In genomic region chr17:51260237-51260959, GRCh38 we compare ENCODE assay signal across 1 cellular context.
A peak's percentile ranks its signal among the peaks of the same experiment; 100 is the strongest.
TF ChIP-seq lines count a peak whose summit lies in the region.

Gene UTP18, plus strand, starts transcription at chr17:51260546. Its CDS starts 39 bp downstream, at chr17:51260585.

TF ChIP-seq in HepG2, 621 proteins besides CTCF, POLR2A, EP300 and RAD21 (continued from another document and continues in another):
- TF ChIP-seq HNF1A (IDR thresholded peaks at IDR 0.05; ENCODE audit: low read depth) (no peak; the same call in 1 of the 2 replicates), HNF1A (CRISPR knock-in tag; IDR thresholded peaks at IDR 0.05; ENCODE audit: borderline replicate concordance) (peak; percentile 70), ZNF264 (CRISPR knock-in tag; IDR thresholded peaks at IDR 0.05) (peak; percentile 44; the same call in 1 of the 2 replicates), ZNF556 (CRISPR knock-in tag; IDR thresholded peaks at IDR 0.05; ENCODE audit: borderline replicate concordance) (peak; percentile 76), RFX1 (IDR thresholded peaks at IDR 0.05) (no peak), SP1 (IDR thresholded peaks at IDR 0.05) (no peak), SP1 (CRISPR knock-in tag; IDR thresholded peaks at IDR 0.05) (peak; percentile 54), ZBTB46 (CRISPR knock-in tag; IDR thresholded peaks at IDR 0.05; ENCODE audit: borderline replicate concordance) (peak; percentile 92; the same call in 1 of the 2 replicates), SMAD3 (CRISPR knock-in tag; IDR thresholded peaks at IDR 0.05) (peak; percentile 28), GATAD2A (CRISPR knock-in tag; IDR thresholded peaks at IDR 0.05) (peak; percentile 6), ZFP36 (IDR thresholded peaks at IDR 0.05; ENCODE audit: borderline replicate concordance, low read depth, low read length, partially characterized antibody) (no peak), TRIM24 (CRISPR knock-in tag; IDR thresholded peaks at IDR 0.05) (no peak), FLYWCH1 (CRISPR knock-in tag; IDR thresholded peaks at IDR 0.05) (0 out of 2 replicates have a peak, but pooled peaks have one; percentile 65), NKX3-1 (CRISPR knock-in tag; IDR thresholded peaks at IDR 0.05) (peak; percentile 95), ZBTB7B (CRISPR knock-in tag; IDR thresholded peaks at IDR 0.05) (peak; percentile 29; the same call in 1 of the 2 replicates), SSRP1 (CRISPR knock-in tag; IDR thresholded peaks at IDR 0.05) (no peak), PHF8 (CRISPR knock-in tag; IDR thresholded peaks at IDR 0.05) (peak; percentile 98), ZNF891 (CRISPR knock-in tag; IDR thresholded peaks at IDR 0.05) (peak; percentile 88; the same call in 1 of the 2 replicates), MYPOP (CRISPR knock-in tag; IDR thresholded peaks at IDR 0.05) (peak; percentile 88), FOXP1 (IDR thresholded peaks at IDR 0.05) (no peak), FOXP1 (CRISPR knock-in tag; IDR thresholded peaks at IDR 0.05) (0 out of 2 replicates have a peak, but pooled peaks have one; percentile 5), SRSF4 (IDR thresholded peaks at IDR 0.05; ENCODE audit: low read depth, low read length, poor library complexity, severe bottlenecking) (no peak), JDP2 (CRISPR knock-in tag; IDR thresholded peaks at IDR 0.05; ENCODE audit: borderline replicate concordance) (0 out of 2 replicates have a peak, but pooled peaks have one; percentile 31), REPIN1 (CRISPR knock-in tag; IDR thresholded peaks at IDR 0.05; ENCODE audit: borderline replicate concordance, low read depth) (no peak; the same call in 1 of the 2 replicates), ETS1 (CRISPR knock-in tag; IDR thresholded peaks at IDR 0.05) (peak; percentile 89; the same call in 1 of the 2 replicates), TAF15 (IDR thresholded peaks at IDR 0.05; ENCODE audit: low read depth, low read length, poor library complexity, severe bottlenecking) (peak; percentile 81), ZNF781 (CRISPR knock-in tag; IDR thresholded peaks at IDR 0.05; ENCODE audit: borderline replicate concordance, not compliant biosample characterization) (peak; percentile 94), TAF1 (CRISPR knock-in tag; IDR thresholded peaks at IDR 0.05) (peak; percentile 77), HNF1B (CRISPR knock-in tag; IDR thresholded peaks at IDR 0.05) (no peak), ASH2L (IDR thresholded peaks at IDR 0.05; ENCODE audit: insufficient read length, low read depth, low read length) (peak; percentile 97), HNF4A (CRISPR knock-in tag; IDR thresholded peaks at IDR 0.05) (0 out of 2 replicates have a peak, but pooled peaks have one; percentile 9), ZNF564 (CRISPR knock-in tag; IDR thresholded peaks at IDR 0.05) (peak; percentile 89), HINFP (CRISPR knock-in tag; IDR thresholded peaks at IDR 0.05; ENCODE audit: low read depth) (peak; percentile 79; the same call in 1 of the 2 replicates), HMGA1 (CRISPR knock-in tag; conservative IDR thresholded peaks at IDR 0.05) (no peak), HNRNPL (IDR thresholded peaks at IDR 0.05; ENCODE audit: low read depth, low read length) (no peak), DNMT1 (CRISPR knock-in tag; IDR thresholded peaks at IDR 0.05) (peak; percentile 94), ZSCAN31 (CRISPR knock-in tag; IDR thresholded peaks at IDR 0.05; ENCODE audit: low read depth) (no peak; the same call in 1 of the 2 replicates), CHD4 (IDR thresholded peaks at IDR 0.05; ENCODE audit: borderline replicate concordance, low read length) (no peak), FOXC1 (CRISPR knock-in tag; IDR thresholded peaks at IDR 0.05; ENCODE audit: borderline replicate concordance) (peak; percentile 99), KDM6A (CRISPR knock-in tag; IDR thresholded peaks at IDR 0.05; ENCODE audit: low read depth) (no peak), ZNF138 (CRISPR knock-in tag; IDR thresholded peaks at IDR 0.05; ENCODE audit: low read depth) (peak; percentile 97; the same call in 1 of the 2 replicates), PRPF4 (IDR thresholded peaks at IDR 0.05; ENCODE audit: low read depth, low read length, poor library complexity, severe bottlenecking) (no peak), ZKSCAN8 (CRISPR knock-in tag; IDR thresholded peaks at IDR 0.05; ENCODE audit: borderline replicate concordance) (no peak), CCAR2 (optimal IDR thresholded peaks at IDR 0.05; ENCODE audit: low read depth, low read length) (peak; percentile 82), MBD4 (IDR thresholded peaks at IDR 0.05; ENCODE audit: borderline replicate concordance, low read length) (no peak), ZFP36L2 (CRISPR knock-in tag; IDR thresholded peaks at IDR 0.05) (peak; percentile 22; the same call in 1 of the 2 replicates), ZNF563 (CRISPR knock-in tag; IDR thresholded peaks at IDR 0.05) (peak; percentile 99), HOXA5 (CRISPR knock-in tag; IDR thresholded peaks at IDR 0.05) (peak; percentile 97; the same call in 1 of the 2 replicates), TOE1 (CRISPR knock-in tag; IDR thresholded peaks at IDR 0.05) (peak; percentile 72), ATF5 (CRISPR knock-in tag; IDR thresholded peaks at IDR 0.05; ENCODE audit: low read depth) (peak; percentile 95), ZIK1 (CRISPR knock-in tag; IDR thresholded peaks at IDR 0.05; ENCODE audit: borderline replicate concordance, low read depth) (peak; percentile 90), CBX5 (CRISPR knock-in tag; IDR thresholded peaks at IDR 0.05; ENCODE audit: borderline replicate concordance) (no peak; the same call in 1 of the 2 replicates), ZNF512 (CRISPR knock-in tag; IDR thresholded peaks at IDR 0.05) (no peak), MNT (IDR thresholded peaks at IDR 0.05) (peak; percentile 77), ZNF136 (CRISPR knock-in tag; IDR thresholded peaks at IDR 0.05; ENCODE audit: low read depth) (peak; percentile 89; the same call in 1 of the 2 replicates), ZNF772 (CRISPR knock-in tag; IDR thresholded peaks at IDR 0.05) (peak; percentile 94)
